Comparison of ENCODE assay signal across 8 cellular contexts in the genomic region with DNA sequence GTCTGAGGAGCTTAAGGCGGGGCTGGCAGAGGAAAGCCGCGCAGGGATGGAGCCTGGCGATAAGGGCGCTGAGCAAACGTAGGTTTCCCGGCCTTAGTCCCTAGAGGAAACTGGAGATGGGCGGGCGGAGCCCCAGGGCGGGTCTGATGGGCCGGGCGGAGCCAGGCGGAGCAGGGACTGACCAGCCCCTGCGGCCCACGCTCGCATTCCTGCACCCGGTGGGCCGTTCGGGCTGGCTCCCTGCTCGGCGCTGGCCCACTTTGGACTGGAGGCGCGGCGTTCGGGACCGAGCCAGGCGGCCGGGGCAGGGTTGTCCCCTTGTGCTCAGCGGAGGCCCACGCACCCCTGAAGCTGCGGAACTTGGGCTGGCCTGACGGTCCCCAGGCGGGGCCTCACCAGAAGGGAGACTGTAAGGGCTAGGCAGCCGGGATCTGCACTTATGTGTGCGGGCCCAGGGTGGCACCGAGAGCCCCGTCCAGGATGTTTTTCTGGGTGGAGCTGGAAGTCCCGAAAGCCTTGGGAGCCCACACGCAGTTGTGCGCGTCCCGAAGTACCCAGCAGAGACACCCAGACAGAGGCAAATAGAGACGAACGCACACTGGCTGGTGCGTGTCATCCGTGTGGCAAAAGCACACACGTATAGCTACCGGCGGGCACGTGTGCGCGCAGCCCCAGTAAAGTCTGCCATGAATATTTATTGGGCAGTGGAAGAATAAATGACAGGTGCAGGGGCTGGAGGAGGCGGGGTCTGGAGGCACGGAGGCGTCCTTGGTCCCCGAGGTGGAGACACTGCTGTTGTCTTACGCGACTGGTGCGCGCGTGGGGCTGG. TPM values are rescaled to one million over a fixed set of nuclear protein-coding genes. Genes with fewer than 3 reads are reported as not detected.
DNase-seq lines count a peak whose midpoint lies in the region; ATAC-seq, FAIRE-seq and TF ChIP-seq lines count a peak whose summit lies in the region.

No MANE protein-coding gene starts in this region.

- H4K20me1 ChIP-seq in HepG2 (ENCODE audit: insufficient read depth, low read length): no peaks in the 10 kb centered on the region

- peak; percentile 33 to 54 for ATAC-seq in activated CD4-positive, CD25-positive, alpha-beta regulatory T cell treated with anti-CD3 and anti-CD28 coated beads, Interleukin-2, amount 50 U/mL, for 24 hours
- ATAC-seq in HepG2: peak; percentile 94

- H3K4me1 ChIP-seq in colonic mucosa (peaks cover 11% of the 10 kb centered on the region), HepG2 (ENCODE audit: insufficient read depth, low read length) (peaks cover 12% of the 10 kb centered on the region), testis (peaks cover 16% of the 10 kb centered on the region)

- intact Hi-C loops in colonic mucosa (cut with DNase I) (no loop called here), HepG2 (cut with micrococcal nuclease; ENCODE audit: unreplicated experiment) (no loop called here), testis (cut with DNase I; ENCODE audit: low total_unique reads) (no loop called here)

- H3K36me3 ChIP-seq in colonic mucosa (no peaks in the 10 kb centered on the region), HepG2 (replicated peaks in 1 of 2; ENCODE audit: control insufficient read depth in 1 of 2, insufficient read depth in 2 of 2, low read length in 2 of 2) (no peaks in the 10 kb centered on the region), testis (ENCODE audit: low read depth, missing control alignments) (no peaks in the 10 kb centered on the region)

- POLR2A ChIA-PET in HepG2 (lab: Yijun Ruan, JAX): interaction anchor here (2.3 kb wide), 1 partner anchor 35 kb away, joined by 11 read pairs; a partner anchor contains a TSS

- no peak overlapping the region for H3K27ac ChIP-seq in colonic mucosa
- H3K27ac ChIP-seq in HepG2 (ENCODE audit: extremely low read length, insufficient read depth, low read length): no peak overlapping the region
- no peak overlapping the region for H3K27ac ChIP-seq in testis

- 0 out of 2 replicates have a peak, but pooled peaks have one; percentile 31 for TF ChIP-seq RAD21 in HepG2 (CRISPR knock-in tag; IDR thresholded peaks at IDR 0.05)

- peak overlapping the region; percentile 85 for H3K4me2 ChIP-seq in HepG2 (ENCODE audit: low read depth, low read length)

- H3K9ac ChIP-seq in colonic mucosa (ENCODE audit: low read depth in 2 of 2, low read length in 2 of 2) (peak overlapping the region in 1 of 2 donors; percentile 12), HepG2 (ENCODE audit: insufficient read depth, low read depth, low read length) (peak overlapping the region; percentile 31; the same call in 1 of the 2 replicates)

- DNase-seq in activated CD4-positive, CD25-positive, alpha-beta regulatory T cell (lab: John Stamatoyannopoulos, UW): no peak
- DNase-seq in OCI-M1 (lab: John Stamatoyannopoulos, UW) (peak; percentile 45), colonic mucosa (peak; percentile 71), HepG2 (ENCODE audit: low spot score) (peak; percentile 39), testis (peak; percentile 46), HCEC 1CT (no peak)
- no peak for DNase-seq in NK-92 treated with Interleukin-12 subunit alpha and Interleukin-12 subunit beta, amount 100 ng/mL, for 24 hours (lab: John Stamatoyannopoulos, UW)

- peak overlapping the region; percentile 44 for H3K4me3 ChIP-seq in colonic mucosa
- peak overlapping the region; percentile 49 to 69 (median 50) for H3K4me3 ChIP-seq in HepG2 (replicated peaks in 1 of 3; ENCODE audit: insufficient read depth in 1 of 3, low read depth in 2 of 3, low read length in 3 of 3)
- peak overlapping the region; percentile 13 to 54 for H3K4me3 ChIP-seq in testis

- no peak for FAIRE-seq in HepG2 (lab: Jason Lieb, UNC)

- TF ChIP-seq CTCF in colonic mucosa (IDR thresholded peaks at IDR 0.05): no peak
- no peak for TF ChIP-seq CTCF in HepG2 (CRISPR knock-in tag; IDR thresholded peaks at IDR 0.05)
- no peak for TF ChIP-seq CTCF in testis (IDR thresholded peaks at IDR 0.05)

- 6% methylated on average over 28 of the region's 61 CpGs for WGBS in HepG2 (ENCODE audit: low lambda C conversion rate)
- 0 to 1% methylated on average over 11 to 61 of the region's 61 CpGs for WGBS in testis, 2 donors

- CTCF ChIA-PET in HepG2 (lab: Yijun Ruan, JAX; ENCODE audit: low intra/inter-chr PET ratio, low total read pairs): no interaction called here

- H3K9me3 ChIP-seq in colonic mucosa: no peaks in the 10 kb centered on the region
- no peaks in the 10 kb centered on the region for H3K9me3 ChIP-seq in HepG2 (ENCODE audit: low read length)
- H3K9me3 ChIP-seq in testis: no peaks in the 10 kb centered on the region

- H2AFZ ChIP-seq in HepG2 (ENCODE audit: low read length): no peak overlapping the region

- H3K27me3 ChIP-seq in colonic mucosa: peaks cover 32% of the 10 kb centered on the region
- H3K27me3 ChIP-seq in HepG2 (ENCODE audit: control insufficient read depth in 1 of 2, insufficient read depth in 2 of 2, low read length in 2 of 2): peaks cover 18 to 56% of the 10 kb centered on the region in 2 experiments
- no peaks in the 10 kb centered on the region for H3K27me3 ChIP-seq in testis

- no TSS peak for BruUV-seq in HepG2 (replicated peaks; lab: Mats Ljungman, UMichigan)

- no peaks in the 10 kb centered on the region for H3K79me2 ChIP-seq in HepG2 (ENCODE audit: insufficient read depth, low read length)

- TF ChIP-seq POLR2A in HepG2 (IDR thresholded peaks at IDR 0.05; ENCODE audit: insufficient read depth in 1 of 2, low read depth in 2 of 2, low read length in 2 of 2) (no peak), testis (IDR thresholded peaks at IDR 0.05) (no peak)

- TF ChIP-seq EP300 in HepG2 (IDR thresholded peaks at IDR 0.05; ENCODE audit: low read depth in 2 of 2, low read length in 2 of 2): no peak
- no peak for TF ChIP-seq EP300 in HepG2 (CRISPR knock-in tag; IDR thresholded peaks at IDR 0.05; ENCODE audit: borderline replicate concordance)

- in situ Hi-C loops in HepG2 (cut with HindIII; ENCODE audit: extremely low pct_ligation_motif_present, low pct_unique_long_range_greater_than_20kb): loop anchor here (25.0 kb wide), 2 partner anchors 222 to 647 kb away; a partner anchor contains a TSS

RNA-seq across cellular contexts. Expression of a gene that starts 1.4 kb away (rescaled TPM):
- total RNA-seq in colonic mucosa (not detected), HepG2 (2016; rRNA removed; fragmentation: Illumina TruSeq; extraction: Trizol) (not detected in 2 replicates), testis (not detected)
- not detected in 2 replicates for total RNA-seq in HepG2 (2016; cell fraction: cytosol; rRNA removed; fragmentation: Illumina TruSeq; extraction: Trizol; ENCODE audit: low read depth)
- not detected in 2 replicates for total RNA-seq in HepG2 (2016; cell fraction: insoluble cytoplasmic fraction; rRNA removed; fragmentation: Illumina TruSeq; extraction: Trizol)
- total RNA-seq in HepG2 (2016; cell fraction: membrane; rRNA removed; fragmentation: Illumina TruSeq; extraction: Trizol): not detected in 2 replicates
- total RNA-seq in HepG2 (2016; cell fraction: nucleus; rRNA removed; fragmentation: Illumina TruSeq; extraction: Trizol): not detected in 2 replicates
- polyA plus RNA-seq in HepG2 (2011; rRNA removed) (not detected in 2 replicates), testis (ENCODE audit: insufficient read depth, low read depth, low replicate concordance) (not detected)
- polyA plus RNA-seq in HepG2 (2011; cell fraction: cytosol; rRNA removed): not detected in 2 replicates
- not detected in 2 replicates for polyA plus RNA-seq in HepG2 (2011; cell fraction: nucleus; rRNA removed)
- polyA plus RNA-seq in HepG2 (2012): not detected in 2 replicates
- not detected in 2 replicates for polyA plus RNA-seq in HepG2 (2016; cell fraction: cytosol; fragmentation: Illumina TruSeq; extraction: Trizol; ENCODE audit: low read depth)
- not detected in 2 replicates for polyA plus RNA-seq in HepG2 (2016; cell fraction: insoluble cytoplasmic fraction; fragmentation: Illumina TruSeq; extraction: Trizol; ENCODE audit: low read depth)
- polyA plus RNA-seq in HepG2 (2016; cell fraction: membrane; fragmentation: Illumina TruSeq; extraction: Trizol; ENCODE audit: low read depth): not detected in 2 replicates
- polyA plus RNA-seq in HepG2 (2016; cell fraction: nucleus; fragmentation: Illumina TruSeq; extraction: Trizol; ENCODE audit: insufficient read depth, low read depth): not detected in 2 replicates
- polyA minus RNA-seq in HepG2 (2011; rRNA and poly(A)+ RNA removed; ENCODE audit: low replicate concordance): not detected in 2 replicates
- not detected in 2 replicates for polyA minus RNA-seq in HepG2 (2011; cell fraction: cytosol; rRNA and poly(A)+ RNA removed)
- not detected in 2 replicates for polyA minus RNA-seq in HepG2 (2011; cell fraction: nucleus; rRNA and poly(A)+ RNA removed)

RNA-seq across cellular contexts. Expression of a gene that starts 1.6 kb away (rescaled TPM):
- total RNA-seq in colonic mucosa (under 1 TPM in 1 of 2 donors, not detected in 1; 0.02 TPM), HepG2 (2016; rRNA removed; fragmentation: Illumina TruSeq; extraction: Trizol) (not detected in 2 replicates), testis (under 1 TPM; 0.50 to 0.55 TPM)
- not detected in 2 replicates for total RNA-seq in HepG2 (2016; cell fraction: cytosol; rRNA removed; fragmentation: Illumina TruSeq; extraction: Trizol; ENCODE audit: low read depth)
- total RNA-seq in HepG2 (2016; cell fraction: insoluble cytoplasmic fraction; rRNA removed; fragmentation: Illumina TruSeq; extraction: Trizol): not detected in 2 replicates
- total RNA-seq in HepG2 (2016; cell fraction: membrane; rRNA removed; fragmentation: Illumina TruSeq; extraction: Trizol): not detected in 2 replicates
- total RNA-seq in HepG2 (2016; cell fraction: nucleus; rRNA removed; fragmentation: Illumina TruSeq; extraction: Trizol): not detected in 2 replicates
- polyA plus RNA-seq in HepG2 (2011; rRNA removed) (not detected in 2 replicates), testis (ENCODE audit: insufficient read depth, low read depth, low replicate concordance) (0.58 TPM)
- polyA plus RNA-seq in HepG2 (2011; cell fraction: cytosol; rRNA removed): not detected in 2 replicates
- polyA plus RNA-seq in HepG2 (2011; cell fraction: nucleus; rRNA removed): 0.05 TPM in 1 of 2 replicates, not detected in the other
- polyA plus RNA-seq in HepG2 (2012): not detected in 2 replicates
- not detected in 2 replicates for polyA plus RNA-seq in HepG2 (2016; cell fraction: cytosol; fragmentation: Illumina TruSeq; extraction: Trizol; ENCODE audit: low read depth)
- not detected in 2 replicates for polyA plus RNA-seq in HepG2 (2016; cell fraction: insoluble cytoplasmic fraction; fragmentation: Illumina TruSeq; extraction: Trizol; ENCODE audit: low read depth)
- polyA plus RNA-seq in HepG2 (2016; cell fraction: membrane; fragmentation: Illumina TruSeq; extraction: Trizol; ENCODE audit: low read depth): not detected in 2 replicates
- not detected in 2 replicates for polyA plus RNA-seq in HepG2 (2016; cell fraction: nucleus; fragmentation: Illumina TruSeq; extraction: Trizol; ENCODE audit: insufficient read depth, low read depth)
- polyA minus RNA-seq in HepG2 (2011; rRNA and poly(A)+ RNA removed; ENCODE audit: low replicate concordance): 0.02 TPM in 1 of 2 replicates, not detected in the other
- not detected in 2 replicates for polyA minus RNA-seq in HepG2 (2011; cell fraction: cytosol; rRNA and poly(A)+ RNA removed)
- not detected in 2 replicates for polyA minus RNA-seq in HepG2 (2011; cell fraction: nucleus; rRNA and poly(A)+ RNA removed)

RNA-seq across cellular contexts. Expression of a gene that starts 12.9 kb away (rescaled TPM):
- total RNA-seq in colonic mucosa (100 to 1,000 TPM; 118 to 119 TPM), HepG2 (2016; rRNA removed; fragmentation: Illumina TruSeq; extraction: Trizol) (4.4 and 4.8 TPM in 2 replicates), testis (10 to 100 TPM in 1 of 2 donors, 1 to 10 TPM in 1; 2.6 to 11.1 TPM)
- total RNA-seq in HepG2 (2016; cell fraction: cytosol; rRNA removed; fragmentation: Illumina TruSeq; extraction: Trizol; ENCODE audit: low read depth): 3.8 and 4.5 TPM in 2 replicates
- total RNA-seq in HepG2 (2016; cell fraction: insoluble cytoplasmic fraction; rRNA removed; fragmentation: Illumina TruSeq; extraction: Trizol): 3.7 and 4.7 TPM in 2 replicates
- total RNA-seq in HepG2 (2016; cell fraction: membrane; rRNA removed; fragmentation: Illumina TruSeq; extraction: Trizol): 3.8 and 5.0 TPM in 2 replicates
- 1.8 and 2.4 TPM in 2 replicates for total RNA-seq in HepG2 (2016; cell fraction: nucleus; rRNA removed; fragmentation: Illumina TruSeq; extraction: Trizol)
- polyA plus RNA-seq in HepG2 (2011; rRNA removed) (6.0 and 9.2 TPM in 2 replicates), testis (ENCODE audit: insufficient read depth, low read depth, low replicate concordance) (8.7 TPM)
- polyA plus RNA-seq in HepG2 (2011; cell fraction: cytosol; rRNA removed): 3.7 and 11.2 TPM in 2 replicates
- 7.2 and 9.7 TPM in 2 replicates for polyA plus RNA-seq in HepG2 (2011; cell fraction: nucleus; rRNA removed)
- 3.6 and 4.1 TPM in 2 replicates for polyA plus RNA-seq in HepG2 (2012)
- polyA plus RNA-seq in HepG2 (2016; cell fraction: cytosol; fragmentation: Illumina TruSeq; extraction: Trizol; ENCODE audit: low read depth): 3.8 and 5.0 TPM in 2 replicates
- polyA plus RNA-seq in HepG2 (2016; cell fraction: insoluble cytoplasmic fraction; fragmentation: Illumina TruSeq; extraction: Trizol; ENCODE audit: low read depth): 4.4 and 4.5 TPM in 2 replicates
- 2.7 and 3.2 TPM in 2 replicates for polyA plus RNA-seq in HepG2 (2016; cell fraction: membrane; fragmentation: Illumina TruSeq; extraction: Trizol; ENCODE audit: low read depth)
- polyA plus RNA-seq in HepG2 (2016; cell fraction: nucleus; fragmentation: Illumina TruSeq; extraction: Trizol; ENCODE audit: insufficient read depth, low read depth): 0.87 and 3.1 TPM in 2 replicates
- polyA minus RNA-seq in HepG2 (2011; rRNA and poly(A)+ RNA removed; ENCODE audit: low replicate concordance): 7.8 TPM in 1 of 2 replicates, not detected in the other
- 2.7 and 4.6 TPM in 2 replicates for polyA minus RNA-seq in HepG2 (2011; cell fraction: cytosol; rRNA and poly(A)+ RNA removed)
- 0.64 TPM in 1 of 2 replicates, not detected in the other for polyA minus RNA-seq in HepG2 (2011; cell fraction: nucleus; rRNA and poly(A)+ RNA removed)

RNA-seq across cellular contexts. Expression of a gene that starts 35.6 kb away (rescaled TPM):
- total RNA-seq in colonic mucosa: 100 to 1,000 TPM; 134 to 252 TPM
- 64.8 and 68.1 TPM in 2 replicates for total RNA-seq in HepG2 (2016; rRNA removed; fragmentation: Illumina TruSeq; extraction: Trizol)
- 132 and 135 TPM in 2 replicates for total RNA-seq in HepG2 (2016; cell fraction: cytosol; rRNA removed; fragmentation: Illumina TruSeq; extraction: Trizol; ENCODE audit: low read depth)
- total RNA-seq in HepG2 (2016; cell fraction: insoluble cytoplasmic fraction; rRNA removed; fragmentation: Illumina TruSeq; extraction: Trizol): 65.7 and 69.2 TPM in 2 replicates
- total RNA-seq in HepG2 (2016; cell fraction: membrane; rRNA removed; fragmentation: Illumina TruSeq; extraction: Trizol): 107 and 110 TPM in 2 replicates
- total RNA-seq in HepG2 (2016; cell fraction: nucleus; rRNA removed; fragmentation: Illumina TruSeq; extraction: Trizol): 164 and 176 TPM in 2 replicates
- polyA plus RNA-seq in HepG2 (2011; rRNA removed): 168 and 176 TPM in 2 replicates
- 81.1 and 83.9 TPM in 2 replicates for polyA plus RNA-seq in HepG2 (2011; cell fraction: cytosol; rRNA removed)
- polyA plus RNA-seq in HepG2 (2011; cell fraction: nucleus; rRNA removed): 401 and 461 TPM in 2 replicates
- polyA plus RNA-seq in HepG2 (2012): 485 and 576 TPM in 2 replicates
- 70.9 and 79.9 TPM in 2 replicates for polyA plus RNA-seq in HepG2 (2016; cell fraction: cytosol; fragmentation: Illumina TruSeq; extraction: Trizol; ENCODE audit: low read depth)
- polyA plus RNA-seq in HepG2 (2016; cell fraction: insoluble cytoplasmic fraction; fragmentation: Illumina TruSeq; extraction: Trizol; ENCODE audit: low read depth): 475 and 565 TPM in 2 replicates
- polyA plus RNA-seq in HepG2 (2016; cell fraction: membrane; fragmentation: Illumina TruSeq; extraction: Trizol; ENCODE audit: low read depth): 78.4 and 96.5 TPM in 2 replicates
- 1,051 and 1,103 TPM in 2 replicates for polyA plus RNA-seq in HepG2 (2016; cell fraction: nucleus; fragmentation: Illumina TruSeq; extraction: Trizol; ENCODE audit: insufficient read depth, low read depth)
- 149 and 213 TPM in 2 replicates for polyA minus RNA-seq in HepG2 (2011; rRNA and poly(A)+ RNA removed; ENCODE audit: low replicate concordance)
- polyA minus RNA-seq in HepG2 (2011; cell fraction: cytosol; rRNA and poly(A)+ RNA removed): 117 and 135 TPM in 2 replicates
- polyA minus RNA-seq in HepG2 (2011; cell fraction: nucleus; rRNA and poly(A)+ RNA removed): 379 and 413 TPM in 2 replicates
- 100 to 1,000 TPM; 205 to 217 TPM for total RNA-seq in testis
- 423 TPM for polyA plus RNA-seq in testis (ENCODE audit: insufficient read depth, low read depth, low replicate concordance)

RNA-seq across cellular contexts. Expression of a gene that starts 44.3 kb away (rescaled TPM):
- total RNA-seq in colonic mucosa (1 to 10 TPM; 2.7 to 3.7 TPM), HepG2 (2016; rRNA removed; fragmentation: Illumina TruSeq; extraction: Trizol) (0.11 and 0.20 TPM in 2 replicates), testis (1 to 10 TPM; 4.4 to 7.7 TPM)
- total RNA-seq in HepG2 (2016; cell fraction: cytosol; rRNA removed; fragmentation: Illumina TruSeq; extraction: Trizol; ENCODE audit: low read depth): not detected in 2 replicates
- 0.09 TPM in 1 of 2 replicates, not detected in the other for total RNA-seq in HepG2 (2016; cell fraction: insoluble cytoplasmic fraction; rRNA removed; fragmentation: Illumina TruSeq; extraction: Trizol)
- total RNA-seq in HepG2 (2016; cell fraction: membrane; rRNA removed; fragmentation: Illumina TruSeq; extraction: Trizol): not detected in 2 replicates
- not detected in 2 replicates for total RNA-seq in HepG2 (2016; cell fraction: nucleus; rRNA removed; fragmentation: Illumina TruSeq; extraction: Trizol)
- polyA plus RNA-seq in HepG2 (2011; rRNA removed) (0.01 and 0.09 TPM in 2 replicates), testis (ENCODE audit: insufficient read depth, low read depth, low replicate concordance) (7.1 TPM)
- polyA plus RNA-seq in HepG2 (2011; cell fraction: cytosol; rRNA removed): 0.05 and 0.11 TPM in 2 replicates
- 0.14 and 1.0 TPM in 2 replicates for polyA plus RNA-seq in HepG2 (2011; cell fraction: nucleus; rRNA removed)
- not detected in 2 replicates for polyA plus RNA-seq in HepG2 (2012)
- polyA plus RNA-seq in HepG2 (2016; cell fraction: cytosol; fragmentation: Illumina TruSeq; extraction: Trizol; ENCODE audit: low read depth): not detected in 2 replicates
- not detected in 2 replicates for polyA plus RNA-seq in HepG2 (2016; cell fraction: insoluble cytoplasmic fraction; fragmentation: Illumina TruSeq; extraction: Trizol; ENCODE audit: low read depth)
- not detected in 2 replicates for polyA plus RNA-seq in HepG2 (2016; cell fraction: membrane; fragmentation: Illumina TruSeq; extraction: Trizol; ENCODE audit: low read depth)
- not detected in 2 replicates for polyA plus RNA-seq in HepG2 (2016; cell fraction: nucleus; fragmentation: Illumina TruSeq; extraction: Trizol; ENCODE audit: insufficient read depth, low read depth)
- not detected in 2 replicates for polyA minus RNA-seq in HepG2 (2011; rRNA and poly(A)+ RNA removed; ENCODE audit: low replicate concordance)
- not detected in 2 replicates for polyA minus RNA-seq in HepG2 (2011; cell fraction: cytosol; rRNA and poly(A)+ RNA removed)
- not detected in 2 replicates for polyA minus RNA-seq in HepG2 (2011; cell fraction: nucleus; rRNA and poly(A)+ RNA removed)

Comparison
In these comparisons a context has a peak if more than half of its experiments do, and no peak if none do; other contexts are left out.
1. DNase-seq: peak in OCI-M1 (single experiment), colonic mucosa (single experiment), HepG2 (single experiment) and testis (single experiment); none in activated CD4-positive, CD25-positive, alpha-beta regulatory T cell (0 of 4), NK-92 treated with Interleukin-12 subunit alpha and Interleukin-12 subunit beta, amount 100 ng/mL, for 24 hours (single experiment) and HCEC 1CT (single experiment).
2. RNA of a gene that starts 12.9 kb away (total RNA-seq): 118 to 119 TPM in colonic mucosa; 2.6 to 11.1 TPM in testis and 1.8 to 5.0 TPM in HepG2; every median in the first group is over 4 times any median in the second.
3. Peak in every context shown above with its lines, with median percentiles within 50 percentile points of each other: H3K4me3 ChIP-seq.